In genomic region chr19:43595999-43596841, GRCh38 we compare ENCODE assay signal across 8 cellular contexts. TPM values are rescaled to one million over a fixed set of nuclear protein-coding genes. Genes with fewer than 3 reads are reported as not detected.
DNase-seq lines count a peak whose midpoint lies in the region; ATAC-seq and TF ChIP-seq lines count a peak whose summit lies in the region.

TSS of gene IRGQ (minus strand) at chr19:43596134. CDS start at chr19:43595338, 796 bp downstream.
TSS of gene ZNF576 (plus strand) at chr19:43596595. CDS start at chr19:43597109, 514 bp downstream.

- intact Hi-C loops in heart right ventricle (cut with DNase I) (loop anchor here in 5 of 10 donors (1.0 to 10.0 kb wide), 5 partner anchors 21 to 64 kb away; partner anchors contain the start of genes PINLYP (in 4 of the 5), XRCC1 (in 4 of the 5), ZNF575 (in 4 of the 5) and ZNF428 (in 2 of the 5)), posterior cingulate gyrus (cut with DNase I) (loop anchor here (1.0 to 5.0 kb wide), 2 partner anchors 21 to 59 kb away; partner anchors contain the start of genes PINLYP and XRCC1)

- peak within 1 kb of the TSS; percentile 99 for H3K27ac Mint-ChIP-seq in T-helper 1 cell treated with Interleukin-12 subunit alpha and Interleukin-12 subunit beta and Interleukin-4 antibody, amounts not matched to agents 30 μg/mL and 1 μg/mL, for 36 hours

- H3K36me3 ChIP-seq in heart right ventricle (peaks cover 6 to 70% (median 30%) of the 10 kb centered on the region in 9 donors), upper lobe of left lung (peaks cover 19 to 51% (median 31%) of the 10 kb centered on the region in 4 donors)

- no peaks in the 10 kb centered on the region for H3K27me3 Mint-ChIP-seq in T-helper 1 cell treated with Interleukin-12 subunit alpha and Interleukin-12 subunit beta and Interleukin-4 antibody, amounts not matched to agents 30 μg/mL and 1 μg/mL, for 36 hours (ENCODE audit: low read depth)

- TF ChIP-seq EP300 in upper lobe of left lung (IDR thresholded peaks at IDR 0.05): peak in 1 of 4 donors; percentile 76

- peaks cover 22% of the 10 kb centered on the region for H3K36me3 Mint-ChIP-seq in T-helper 1 cell treated with Interleukin-12 subunit alpha and Interleukin-12 subunit beta and Interleukin-4 antibody, amounts not matched to agents 30 μg/mL and 1 μg/mL, for 36 hours (ENCODE audit: low read depth)

- ATAC-seq in HG02884 (IDR thresholded peaks at IDR 0.05; ENCODE audit: unreplicated experiment) (peak; percentile 80), heart right ventricle (peak; percentile 93 to 97 (median 94)), upper lobe of left lung (ENCODE audit: low FRiP score in 2 of 2) (peak; percentile 94)

- H3K27ac ChIP-seq in heart right ventricle: peak within 1 kb of the TSS; percentile 94 to 99 (median 97)
- peak within 1 kb of the TSS; percentile 93 to 98 (median 96) for H3K27ac ChIP-seq in upper lobe of left lung

- in situ Hi-C loops in GM13977 (cut with MboI; ENCODE audit: low pct_unique_long_range_greater_than_20kb, low sequenced_read_pairs, unreplicated experiment): no loop called here

- H3K27me3 ChIP-seq in heart right ventricle: no peaks in the 10 kb centered on the region
- no peaks in the 10 kb centered on the region for H3K27me3 ChIP-seq in upper lobe of left lung

- H3K4me1 Mint-ChIP-seq in T-helper 1 cell treated with Interleukin-12 subunit alpha and Interleukin-12 subunit beta and Interleukin-4 antibody, amounts not matched to agents 30 μg/mL and 1 μg/mL, for 36 hours (ENCODE audit: low read depth): peaks cover 30% of the 10 kb centered on the region

- TF ChIP-seq POLR2A in upper lobe of left lung (IDR thresholded peaks at IDR 0.05): peak in 3 of 4 donors; percentile 53 to 86 (median 85)

- DNase-seq in GM13977 (ENCODE audit: low spot score) (peak; percentile 99), NCI-H1694 (lab: John Stamatoyannopoulos, UW) (peak; percentile 99), amniotic stem cell (lab: John Stamatoyannopoulos, UW) (peak; percentile 98), heart right ventricle (peak; percentile 100), posterior cingulate gyrus (peak; percentile 98 to 100 (median 100)), upper lobe of left lung (peak; percentile 100)

- TF ChIP-seq CTCF in GM13977 (IDR thresholded peaks at IDR 0.05; ENCODE audit: extremely low read depth, insufficient read depth, missing control alignments) (peak; percentile 12), heart right ventricle (IDR thresholded peaks at IDR 0.05) (peak in 2 of 9 donors; percentile 5 to 16), upper lobe of left lung (IDR thresholded peaks at IDR 0.05) (peak in 2 of 6 experiments; percentile 25 to 31)

- no peaks in the 10 kb centered on the region for H3K9me3 Mint-ChIP-seq in T-helper 1 cell treated with Interleukin-12 subunit alpha and Interleukin-12 subunit beta and Interleukin-4 antibody, amounts not matched to agents 30 μg/mL and 1 μg/mL, for 36 hours

- peak within 1 kb of the TSS; percentile 99 for H3K4me3 Mint-ChIP-seq in T-helper 1 cell treated with Interleukin-12 subunit alpha and Interleukin-12 subunit beta and Interleukin-4 antibody, amounts not matched to agents 30 μg/mL and 1 μg/mL, for 36 hours

- 0 to 1% methylated on average over 60 of the region's 60 CpGs for WGBS in heart right ventricle, 2 donors
- 0 to 1% methylated on average over 30 to 59 of the region's 60 CpGs for WGBS in upper lobe of left lung, 2 donors

- H3K9me3 ChIP-seq in heart right ventricle (no peaks in the 10 kb centered on the region), upper lobe of left lung (no peaks in the 10 kb centered on the region)

- H3K4me1 ChIP-seq in heart right ventricle (peaks cover 16 to 46% (median 38%) of the 10 kb centered on the region in 9 donors), upper lobe of left lung (peaks cover 28 to 48% (median 36%) of the 10 kb centered on the region in 4 donors)

- H3K4me3 ChIP-seq in heart right ventricle (peak within 1 kb of the TSS; percentile 55 to 78 (median 72)), upper lobe of left lung (peak within 1 kb of the TSS; percentile 55 to 75 (median 60))

RNA-seq across cellular contexts. Expression of gene IRGQ, which starts in this region (rescaled TPM):
- 10 to 100 TPM; 19.0 to 34.2 (median 28.4) TPM for total RNA-seq in heart right ventricle
- polyA plus RNA-seq in heart right ventricle: 1 to 10 TPM; 5.6 to 8.8 TPM
- total RNA-seq in upper lobe of left lung: 10 to 100 TPM; 17.2 to 25.1 (median 23.2) TPM

RNA-seq across cellular contexts. Expression of gene ZNF576, which starts in this region (rescaled TPM):
- 10 to 100 TPM in 9 of 10 donors, 1 to 10 TPM in 1; 8.7 to 15.9 (median 12.7) TPM for total RNA-seq in heart right ventricle
- 10 to 100 TPM in 1 of 2 donors, 1 to 10 TPM in 1; 6.7 to 20.9 TPM for polyA plus RNA-seq in heart right ventricle
- total RNA-seq in upper lobe of left lung: 10 to 100 TPM in 3 of 6 donors, 1 to 10 TPM in 3; 3.1 to 15.6 (median 7.8) TPM

Comparison
In these comparisons a context has a peak if more than half of its experiments do, and no peak if none do; other contexts are left out.
1. Peak in every context shown above with its lines: DNase-seq, ATAC-seq, H3K4me3 ChIP-seq and H3K27ac ChIP-seq.